Comparison of ENCODE assay signal across 8 cellular contexts in the genomic region with DNA sequence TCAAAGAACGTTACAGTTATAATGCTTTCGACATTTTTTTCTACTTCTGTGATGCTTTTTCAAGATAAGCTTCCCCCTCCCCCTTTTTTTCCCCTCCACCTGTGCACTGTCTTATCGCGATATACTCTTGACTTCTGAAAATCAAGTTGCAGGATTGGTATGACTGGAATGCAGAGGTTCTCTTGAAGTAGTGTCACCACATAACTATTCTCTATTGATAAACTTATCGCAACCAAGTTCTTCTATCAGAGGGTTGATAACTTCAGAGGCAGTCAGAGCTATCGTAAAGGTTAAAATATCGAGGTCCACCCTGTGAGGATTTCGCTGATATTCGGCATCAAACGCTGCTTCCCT. TPM values are rescaled to one million over a fixed set of nuclear protein-coding genes. Genes with fewer than 3 reads are reported as not detected.
A peak's percentile ranks its signal among the peaks of the same experiment; 100 is the strongest.
DNase-seq lines count a peak whose midpoint lies in the region; ATAC-seq and TF ChIP-seq lines count a peak whose summit lies in the region.

No MANE protein-coding gene starts in this region.

- peak; percentile 17 for ATAC-seq in thoracic aorta (ENCODE audit: insufficient number of reproducible peaks, low FRiP score, low read depth)
- no peak for ATAC-seq in HG03439 (IDR thresholded peaks at IDR 0.05; ENCODE audit: unreplicated experiment)

- H3K4me3 Mint-ChIP-seq in activated naive CD8-positive, alpha-beta T cell treated with anti-CD3 and anti-CD28 coated beads for 36 hours, result peak overlapping the region; percentile 95

- DNase-seq in AG08396 (ENCODE audit: low spot score) (peak; percentile 69), HFF-Myc (ENCODE audit: extremely low read depth, low read depth) (no peak), kidney epithelial cell (ENCODE audit: low read depth) (no peak), thoracic aorta (ENCODE audit: low spot score) (no peak), UCSD-AML1 (lab: John Stamatoyannopoulos, UW; ENCODE audit: unreplicated experiment) (no peak), hippocampal formation (lab: John Stamatoyannopoulos, UW) (no peak)
- no peak for DNase-seq in activated naive CD8-positive, alpha-beta T cell treated with anti-CD3 and anti-CD28 coated beads for 36 hours

- peaks cover 13 to 22% of the 10 kb centered on the region in 2 donors for H3K4me1 ChIP-seq in thoracic aorta (ENCODE audit: control insufficient read depth in 1 of 2, low read depth in 2 of 2)

- peaks cover 4% of the 10 kb centered on the region for H3K36me3 Mint-ChIP-seq in activated naive CD8-positive, alpha-beta T cell treated with anti-CD3 and anti-CD28 coated beads for 36 hours

- H3K4me3 ChIP-seq in HFF-Myc (replicated peaks; ENCODE audit: low read depth, low read length) (peak overlapping the region; percentile 78), kidney epithelial cell (ENCODE audit: low read depth, low read length) (peak overlapping the region; percentile 99), thoracic aorta (peak overlapping the region; percentile 95)

- peak overlapping the region; percentile 89 to 92 for H3K27ac ChIP-seq in thoracic aorta

- H3K4me1 Mint-ChIP-seq in activated naive CD8-positive, alpha-beta T cell treated with anti-CD3 and anti-CD28 coated beads for 36 hours, result peaks cover 48% of the 10 kb centered on the region

- TF ChIP-seq CTCF in HFF-Myc (IDR thresholded peaks at IDR 0.05; ENCODE audit: low read depth, low read length, missing control alignments) (no peak), kidney epithelial cell (IDR thresholded peaks at IDR 0.05; ENCODE audit: insufficient read depth, low read length, poor library complexity, severe bottlenecking) (no peak), thoracic aorta (IDR thresholded peaks at IDR 0.05) (no peak)

- H3K27ac Mint-ChIP-seq in activated naive CD8-positive, alpha-beta T cell treated with anti-CD3 and anti-CD28 coated beads for 36 hours, result peak overlapping the region; percentile 86

- no peaks in the 10 kb centered on the region for H3K9me3 ChIP-seq in thoracic aorta

- H3K27me3 Mint-ChIP-seq in activated naive CD8-positive, alpha-beta T cell treated with anti-CD3 and anti-CD28 coated beads for 36 hours, result peaks cover 4% of the 10 kb centered on the region

- no peaks in the 10 kb centered on the region for H3K36me3 ChIP-seq in kidney epithelial cell (ENCODE audit: control insufficient read depth, insufficient read depth, low read length)
- H3K36me3 ChIP-seq in thoracic aorta, result no peaks in the 10 kb centered on the region

- H3K27me3 ChIP-seq in kidney epithelial cell (ENCODE audit: control insufficient read depth, insufficient read depth, low read length), result no peaks in the 10 kb centered on the region
- no peaks in the 10 kb centered on the region for H3K27me3 ChIP-seq in thoracic aorta (replicated peaks; ENCODE audit: insufficient read depth)

- no peaks in the 10 kb centered on the region for H3K9me3 Mint-ChIP-seq in activated naive CD8-positive, alpha-beta T cell treated with anti-CD3 and anti-CD28 coated beads for 36 hours

RNA-seq across cellular contexts. Expression of a gene that starts 0.8 kb away (rescaled TPM):
- total RNA-seq in activated naive CD8-positive, alpha-beta T cell treated with anti-CD3 and anti-CD28 coated beads for 36 hours, result 10 to 100 TPM; 13.6 to 14.2 TPM
- total RNA-seq in kidney epithelial cell (11.6 and 14.4 TPM in 2 replicates), thoracic aorta (10 to 100 TPM; 11.4 to 12.0 TPM)

RNA-seq across cellular contexts. Expression of a gene that starts 6.5 kb away (rescaled TPM):
- total RNA-seq in activated naive CD8-positive, alpha-beta T cell treated with anti-CD3 and anti-CD28 coated beads for 36 hours, result 1 to 10 TPM; 2.4 to 2.7 TPM
- total RNA-seq in kidney epithelial cell (1.3 and 3.1 TPM in 2 replicates), thoracic aorta (1 to 10 TPM; 5.6 to 6.2 TPM)

RNA-seq across cellular contexts. Expression of a gene that starts 24.2 kb away (rescaled TPM):
- total RNA-seq in activated naive CD8-positive, alpha-beta T cell treated with anti-CD3 and anti-CD28 coated beads for 36 hours, result not detected
- total RNA-seq in kidney epithelial cell, result 0.27 and 0.42 TPM in 2 replicates
- total RNA-seq in thoracic aorta, result not detected

RNA-seq across cellular contexts. Expression of a gene that starts 40.4 kb away (rescaled TPM):
- 1 to 10 TPM; 1.1 to 1.4 TPM for total RNA-seq in activated naive CD8-positive, alpha-beta T cell treated with anti-CD3 and anti-CD28 coated beads for 36 hours
- 2.4 and 4.7 TPM in 2 replicates for total RNA-seq in kidney epithelial cell
- total RNA-seq in thoracic aorta, result not detected

RNA-seq across cellular contexts. Expression of a gene that starts 58.5 kb away (rescaled TPM):
- 100 to 1,000 TPM; 133 to 137 TPM for total RNA-seq in activated naive CD8-positive, alpha-beta T cell treated with anti-CD3 and anti-CD28 coated beads for 36 hours
- total RNA-seq in kidney epithelial cell, result 89.0 and 94.3 TPM in 2 replicates
- 10 to 100 TPM; 25.7 to 51.4 TPM for total RNA-seq in thoracic aorta
